15 cellular contexts compared by ENCODE assay signal in the genomic region with DNA sequence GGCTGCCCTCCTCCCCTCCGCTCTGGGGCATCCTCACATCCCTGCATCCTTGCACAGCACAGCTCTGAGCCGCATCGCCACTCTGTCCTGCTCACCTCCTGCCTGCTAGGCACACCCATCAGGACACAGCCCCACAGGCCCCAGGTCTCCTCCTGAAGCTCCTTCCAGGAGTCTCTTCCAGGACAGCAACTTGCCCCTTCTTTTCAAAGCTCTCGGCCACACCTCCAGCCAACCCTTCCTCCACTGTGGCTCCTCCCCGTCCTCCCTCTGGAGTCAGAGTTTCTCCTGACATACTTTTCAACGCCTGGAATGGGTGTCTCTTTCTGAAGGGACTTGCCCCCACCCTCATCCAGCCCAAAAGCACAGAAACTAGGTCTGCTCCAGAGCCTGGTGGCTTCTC.
"Had no signal": no experiment of that assay in that cellular context is flagged by ENCODE, and none has a peak within 500 bp of the region (broad histone marks: within the 10 kb centered on the region; RNA-seq: fewer than 3 reads in every experiment).

No MANE protein-coding gene starts in this region.

- H3K9me3 Mint-ChIP-seq: activated CD4-positive, alpha-beta T cell treated with anti-CD3 and anti-CD28 coated beads, Interleukin-2, amount 10 ng/mL, durations not matched to agents 7 days and 5 days; activated naive CD4-positive, alpha-beta T cell treated with anti-CD3 and anti-CD28 coated beads, Interleukin-2, amount 10 ng/mL, durations not matched to agents 7 days and 5 days; activated T-helper 2 cell treated with anti-CD3 and anti-CD28 coated beads, Interferon-gamma antibody, Interleukin-2, Interleukin-4, amounts not matched to agents 10 μg/mL and 5 μg/mL and 100 μg/mL, durations not matched to agents 14 hours and 24 hours and 36 hours; naive thymus-derived CD8-positive, alpha-beta T cell had no signal

- ATAC-seq: left lung; naive thymus-derived CD8-positive, alpha-beta T cell had no signal

- H3K27me3 Mint-ChIP-seq: activated CD4-positive, alpha-beta T cell treated with anti-CD3 and anti-CD28 coated beads, Interleukin-2, amount 10 ng/mL, durations not matched to agents 7 days and 5 days; activated naive CD4-positive, alpha-beta T cell treated with anti-CD3 and anti-CD28 coated beads, Interleukin-2, amount 10 ng/mL, durations not matched to agents 7 days and 5 days; naive thymus-derived CD8-positive, alpha-beta T cell had no signal

- DNase-seq: activated CD4-positive, alpha-beta T cell treated with anti-CD3 and anti-CD28 coated beads, Interleukin-2, amount 10 ng/mL, durations not matched to agents 7 days and 5 days; activated naive CD4-positive, alpha-beta T cell treated with anti-CD3 and anti-CD28 coated beads, Interleukin-2, amount 10 ng/mL, durations not matched to agents 7 days and 5 days; esophagus squamous epithelium; hippocampal formation; left lung; naive thymus-derived CD8-positive, alpha-beta T cell; stimulated activated CD4-positive, alpha-beta T cell treated with anti-CD3 and anti-CD28 coated beads, Interleukin-12 subunit alpha, Interleukin-12 subunit beta, amount 100 ng/mL, for 4 hours; stimulated activated naive CD4-positive, alpha-beta T cell; T1000; transverse colon had no signal

- H3K27me3 ChIP-seq: esophagus squamous epithelium, left lung, transverse colon had no signal

- H3K4me3 Mint-ChIP-seq: activated CD4-positive, alpha-beta T cell treated with anti-CD3 and anti-CD28 coated beads, Interleukin-2, amount 10 ng/mL, durations not matched to agents 7 days and 5 days; activated naive CD4-positive, alpha-beta T cell treated with anti-CD3 and anti-CD28 coated beads, Interleukin-2, amount 10 ng/mL, durations not matched to agents 7 days and 5 days; naive thymus-derived CD8-positive, alpha-beta T cell had no signal

- H3K4me3 ChIP-seq: esophagus squamous epithelium, left lung, transverse colon had no signal

- H3K27ac Mint-ChIP-seq: activated CD4-positive, alpha-beta T cell treated with anti-CD3 and anti-CD28 coated beads, Interleukin-2, amount 10 ng/mL, durations not matched to agents 7 days and 5 days; activated naive CD4-positive, alpha-beta T cell treated with anti-CD3 and anti-CD28 coated beads, Interleukin-2, amount 10 ng/mL, durations not matched to agents 7 days and 5 days; activated T-helper 2 cell treated with anti-CD3 and anti-CD28 coated beads, Interferon-gamma antibody, Interleukin-2, Interleukin-4, amounts not matched to agents 10 μg/mL and 5 μg/mL and 100 μg/mL, durations not matched to agents 14 hours and 24 hours and 36 hours had no signal

- H3K36me3 ChIP-seq: transverse colon had no signal

- FAIRE-seq: colon, endothelial cell of umbilical vein, keratinocyte had no signal

- H3K9me3 ChIP-seq: esophagus squamous epithelium, left lung, transverse colon had no signal

- H3K27ac ChIP-seq: esophagus squamous epithelium, left lung, transverse colon, VCaP had no signal
